ENCODE assay signal across 8 cellular contexts in the genomic region with DNA sequence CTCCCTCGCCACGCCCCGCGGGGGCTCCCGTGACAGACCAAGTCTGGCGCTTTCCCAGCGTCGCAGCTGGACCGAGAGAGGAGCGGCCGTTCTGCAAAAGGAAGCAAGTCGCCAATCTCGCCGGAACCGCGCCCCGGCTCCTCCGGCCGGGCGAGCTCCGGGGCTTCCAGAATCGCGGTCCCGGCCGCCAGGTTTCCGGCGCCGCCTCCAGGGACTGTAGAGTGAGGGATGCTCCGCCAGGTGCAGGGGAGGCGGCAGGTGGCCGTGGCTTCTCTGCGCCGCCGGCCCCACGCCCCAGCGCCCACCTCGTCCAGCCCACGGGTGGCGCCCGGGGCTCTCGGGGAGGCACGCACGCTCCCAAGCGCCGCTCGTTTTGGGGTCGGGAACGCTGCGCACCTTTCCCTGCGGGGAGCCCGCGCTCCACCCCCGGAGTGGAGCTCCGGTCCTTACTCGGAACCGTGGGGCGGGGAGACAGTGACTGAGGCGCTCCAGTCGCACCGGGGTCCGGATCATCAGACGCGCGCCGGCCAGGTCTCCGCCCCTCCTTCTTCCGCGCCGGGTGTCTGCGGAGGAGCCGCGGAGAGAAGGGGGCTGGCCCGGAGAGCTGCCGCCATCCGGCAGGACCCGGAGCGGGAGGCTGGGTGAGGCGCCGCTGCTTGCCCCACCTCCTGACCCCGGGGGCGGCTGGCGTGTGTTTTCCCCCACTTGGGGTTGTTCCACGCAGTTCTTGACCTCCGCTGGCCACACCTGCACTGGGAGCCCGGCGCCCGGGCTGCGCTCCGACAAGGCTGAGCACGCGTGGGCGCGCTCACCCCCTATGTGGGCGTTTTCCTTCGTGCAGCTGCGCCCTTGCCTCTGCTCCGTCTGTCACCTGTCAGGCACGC. TPM values are rescaled to one million over a fixed set of nuclear protein-coding genes. Genes with fewer than 3 reads are reported as not detected.
DNase-seq lines count a peak whose midpoint lies in the region; ATAC-seq and TF ChIP-seq lines count a peak whose summit lies in the region.

A gene with protein sequence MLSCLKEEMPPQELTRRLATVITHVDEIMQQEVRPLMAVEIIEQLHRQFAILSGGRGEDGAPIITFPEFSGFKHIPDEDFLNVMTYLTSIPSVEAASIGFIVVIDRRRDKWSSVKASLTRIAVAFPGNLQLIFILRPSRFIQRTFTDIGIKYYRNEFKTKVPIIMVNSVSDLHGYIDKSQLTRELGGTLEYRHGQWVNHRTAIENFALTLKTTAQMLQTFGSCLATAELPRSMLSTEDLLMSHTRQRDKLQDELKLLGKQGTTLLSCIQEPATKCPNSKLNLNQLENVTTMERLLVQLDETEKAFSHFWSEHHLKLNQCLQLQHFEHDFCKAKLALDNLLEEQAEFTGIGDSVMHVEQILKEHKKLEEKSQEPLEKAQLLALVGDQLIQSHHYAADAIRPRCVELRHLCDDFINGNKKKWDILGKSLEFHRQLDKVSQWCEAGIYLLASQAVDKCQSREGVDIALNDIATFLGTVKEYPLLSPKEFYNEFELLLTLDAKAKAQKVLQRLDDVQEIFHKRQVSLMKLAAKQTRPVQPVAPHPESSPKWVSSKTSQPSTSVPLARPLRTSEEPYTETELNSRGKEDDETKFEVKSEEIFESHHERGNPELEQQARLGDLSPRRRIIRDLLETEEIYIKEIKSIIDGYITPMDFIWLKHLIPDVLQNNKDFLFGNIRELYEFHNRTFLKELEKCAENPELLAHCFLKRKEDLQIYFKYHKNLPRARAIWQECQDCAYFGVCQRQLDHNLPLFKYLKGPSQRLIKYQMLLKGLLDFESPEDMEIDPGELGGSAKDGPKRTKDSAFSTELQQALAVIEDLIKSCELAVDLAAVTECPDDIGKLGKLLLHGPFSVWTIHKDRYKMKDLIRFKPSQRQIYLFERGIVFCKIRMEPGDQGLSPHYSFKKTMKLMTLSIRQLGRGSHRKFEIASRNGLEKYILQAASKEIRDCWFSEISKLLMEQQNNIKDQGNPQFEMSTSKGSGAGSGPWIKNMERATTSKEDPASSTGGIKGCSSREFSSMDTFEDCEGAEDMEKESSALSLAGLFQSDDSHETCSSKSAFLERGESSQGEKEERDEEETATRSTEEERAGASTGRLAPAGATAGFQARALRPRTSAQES (minus strand): TSS at position 480 of the 884 bp plus-strand sequence. CDS start 642 bp downstream, outside the sequence.

- H3K4me3 ChIP-seq in AG04449 (ENCODE audit: low read depth, low read length) (peak within 1 kb of the TSS; percentile 55), OCI-LY3 (ENCODE audit: low read length) (peak within 1 kb of the TSS; percentile 79), fibroblast of the aortic adventitia (ENCODE audit: low read depth, low read length) (peak within 1 kb of the TSS; percentile 68), neural cell (ENCODE audit: low read length) (peak within 1 kb of the TSS; percentile 96)

- H3K79me2 ChIP-seq in OCI-LY3 (ENCODE audit: low read length) (no peaks in the 10 kb centered on the region), neural cell (replicated peaks; ENCODE audit: insufficient read depth, low read length) (no peaks in the 10 kb centered on the region)

- DNase-seq in AG04449 (ENCODE audit: low read depth, low spot score) (no peak), fibroblast of the aortic adventitia (ENCODE audit: low read depth) (peak; percentile 27)

- H3K4me1 ChIP-seq in OCI-LY3 (ENCODE audit: low read length): peaks cover 21% of the 10 kb centered on the region

- H3K4me2 ChIP-seq in OCI-LY3 (ENCODE audit: low read length) (peak within 1 kb of the TSS; percentile 99), neural cell (ENCODE audit: low read length) (peak within 1 kb of the TSS; percentile 97)

- TF ChIP-seq CTCF in AG04449 (IDR thresholded peaks at IDR 0.05; ENCODE audit: insufficient read depth, low read length, missing control alignments) (no peak), OCI-LY3 (IDR thresholded peaks at IDR 0.05; ENCODE audit: low read depth, low read length) (no peak), fibroblast of the aortic adventitia (IDR thresholded peaks at IDR 0.05; ENCODE audit: insufficient read depth, low read length) (no peak), neural cell (IDR thresholded peaks at IDR 0.05; ENCODE audit: poor library complexity, severe bottlenecking) (no peak)

- peak; percentile 14 for TF ChIP-seq EP300 in neural cell (conservative IDR thresholded peaks at IDR 0.05; ENCODE audit: poor library complexity, severe bottlenecking)

- peaks cover 5% of the 10 kb centered on the region for H3F3A ChIP-seq in neural cell (ENCODE audit: insufficient read depth, low read length, poor library complexity, severe bottlenecking)

- H3K36me3 ChIP-seq in OCI-LY3 (replicated peaks; ENCODE audit: low read depth, low read length) (no peaks in the 10 kb centered on the region), neural cell (ENCODE audit: insufficient read depth, low read length) (no peaks in the 10 kb centered on the region)

- H3K9ac ChIP-seq in OCI-LY3 (ENCODE audit: low read length) (peak within 1 kb of the TSS; percentile 63), neural cell (ENCODE audit: low read length) (peak within 1 kb of the TSS; percentile 73)

- H3K9me2 ChIP-seq in neural cell (ENCODE audit: insufficient read depth, low read length): no peaks in the 10 kb centered on the region

- H3K4me1 Mint-ChIP-seq in activated T-helper 17 cell treated with anti-CD3 and anti-CD28 coated beads, Interleukin-2, amount 50 U/mL, for 72 hours: peaks cover 47% of the 10 kb centered on the region
- peaks cover 44% of the 10 kb centered on the region for H3K4me1 Mint-ChIP-seq in stimulated activated naive CD8-positive, alpha-beta T cell treated with anti-CD3 and anti-CD28 coated beads, Interleukin-15, Interleukin-2, amounts not matched to agents 100 ng/mL and 50 ng/mL, for 24 hours (ENCODE audit: low read depth)

- peak; percentile 15 for TF ChIP-seq RAD21 in neural cell (conservative IDR thresholded peaks at IDR 0.05)

- CTCF ChIA-PET in AG04449 (lab: Yijun Ruan, JAX): interaction anchor here (1.2 kb wide), 1 partner anchor 244 kb away, joined by 3 read pairs; no protein-coding TSS in a partner anchor

- H3K9me3 Mint-ChIP-seq in activated T-helper 17 cell treated with anti-CD3 and anti-CD28 coated beads, Interleukin-2, amount 50 U/mL, for 72 hours: no peaks in the 10 kb centered on the region
- no peaks in the 10 kb centered on the region for H3K9me3 Mint-ChIP-seq in stimulated activated naive CD8-positive, alpha-beta T cell treated with anti-CD3 and anti-CD28 coated beads, Interleukin-15, Interleukin-2, amounts not matched to agents 100 ng/mL and 50 ng/mL, for 24 hours

- H3K36me3 Mint-ChIP-seq in activated T-helper 17 cell treated with anti-CD3 and anti-CD28 coated beads, Interleukin-2, amount 50 U/mL, for 72 hours (ENCODE audit: low read depth): no peaks in the 10 kb centered on the region
- no peaks in the 10 kb centered on the region for H3K36me3 Mint-ChIP-seq in stimulated activated naive CD8-positive, alpha-beta T cell treated with anti-CD3 and anti-CD28 coated beads, Interleukin-15, Interleukin-2, amounts not matched to agents 100 ng/mL and 50 ng/mL, for 24 hours (ENCODE audit: low read depth)

- no peaks in the 10 kb centered on the region for H3K9me3 ChIP-seq in OCI-LY3 (ENCODE audit: insufficient read depth, low read length)
- no peaks in the 10 kb centered on the region for H3K9me3 ChIP-seq in neural cell (ENCODE audit: low read length)

- peak within 1 kb of the TSS; percentile 93 for H3K27ac Mint-ChIP-seq in activated T-helper 17 cell treated with anti-CD3 and anti-CD28 coated beads, Interleukin-2, amount 50 U/mL, for 72 hours
- peak within 1 kb of the TSS; percentile 72 for H3K27ac Mint-ChIP-seq in stimulated activated naive CD8-positive, alpha-beta T cell treated with anti-CD3 and anti-CD28 coated beads, Interleukin-15, Interleukin-2, amounts not matched to agents 100 ng/mL and 50 ng/mL, for 24 hours

- POLR2A ChIA-PET in AG04449 (lab: Yijun Ruan, JAX): no interaction called here

- H3K4me3 Mint-ChIP-seq in activated T-helper 17 cell treated with anti-CD3 and anti-CD28 coated beads, Interleukin-2, amount 50 U/mL, for 72 hours: peak within 1 kb of the TSS; percentile 88
- H3K4me3 Mint-ChIP-seq in stimulated activated naive CD8-positive, alpha-beta T cell treated with anti-CD3 and anti-CD28 coated beads, Interleukin-15, Interleukin-2, amounts not matched to agents 100 ng/mL and 50 ng/mL, for 24 hours: peak within 1 kb of the TSS; percentile 86

- ATAC-seq in GM19035 (IDR thresholded peaks at IDR 0.05; ENCODE audit: unreplicated experiment): peak; percentile 71
- peak; percentile 71 for ATAC-seq in HG03520 (IDR thresholded peaks at IDR 0.05; ENCODE audit: unreplicated experiment)
- ATAC-seq in activated T-helper 17 cell treated with anti-CD3 and anti-CD28 coated beads, Interleukin-2, amount 50 U/mL, for 72 hours (replicated peaks): peak; percentile 72

- no peaks in the 10 kb centered on the region for H3K27me3 Mint-ChIP-seq in activated T-helper 17 cell treated with anti-CD3 and anti-CD28 coated beads, Interleukin-2, amount 50 U/mL, for 72 hours
- peaks cover 22% of the 10 kb centered on the region for H3K27me3 Mint-ChIP-seq in stimulated activated naive CD8-positive, alpha-beta T cell treated with anti-CD3 and anti-CD28 coated beads, Interleukin-15, Interleukin-2, amounts not matched to agents 100 ng/mL and 50 ng/mL, for 24 hours

- H4K20me1 ChIP-seq in OCI-LY3 (ENCODE audit: insufficient read depth, low read length) (no peaks in the 10 kb centered on the region), neural cell (ENCODE audit: insufficient read depth) (no peaks in the 10 kb centered on the region)

- H3K27me3 ChIP-seq in OCI-LY3 (ENCODE audit: low read depth, low read length) (peaks cover 21% of the 10 kb centered on the region), neural cell (ENCODE audit: insufficient read depth, low read depth, low read length) (peaks cover 15% of the 10 kb centered on the region)

- H3K27ac ChIP-seq in OCI-LY3 (ENCODE audit: low read length) (no peak within 1 kb of the TSS), neural cell (ENCODE audit: low read length) (peak within 1 kb of the TSS; percentile 47)

- peak within 1 kb of the TSS; percentile 81 for H2AFZ ChIP-seq in OCI-LY3 (ENCODE audit: low read depth, low read length)
- H2AFZ ChIP-seq in neural cell (ENCODE audit: low read depth, low read length): peak within 1 kb of the TSS; percentile 73

TF ChIP-seq in neural cell, 6 proteins besides CTCF, POLR2A, EP300 and RAD21 (continues in another document):
- TF ChIP-seq TAF1 (IDR thresholded peaks at IDR 0.05; ENCODE audit: low read depth) (peak; percentile 43), MXI1 (conservative IDR thresholded peaks at IDR 0.05; ENCODE audit: poor library complexity, severe bottlenecking) (peak; percentile 68), SMC3 (conservative IDR thresholded peaks at IDR 0.05; ENCODE audit: poor library complexity) (no peak), POLR2AphosphoS5 (IDR thresholded peaks at IDR 0.05) (peak; percentile 13)

RNA-seq across cellular contexts. Expression of the gene that starts here (rescaled TPM):
- 1 to 10 TPM; 9.0 to 10.0 TPM for total RNA-seq in activated T-helper 17 cell treated with anti-CD3 and anti-CD28 coated beads, Interleukin-2, amount 50 U/mL, for 72 hours
- total RNA-seq in fibroblast of the aortic adventitia (ENCODE audit: low replicate concordance): 0.09 TPM in 1 of 2 replicates, not detected in the other
- 9.3 and 10.0 TPM in 2 replicates for polyA plus RNA-seq in neural cell
- 45.7 and 48.2 TPM in 2 replicates for polyA minus RNA-seq in neural cell

Comparison
In these comparisons a context has a peak if more than half of its experiments do, and no peak if none do; other contexts are left out.
1. Peak in DNase-seq and H3K4me3 ChIP-seq in fibroblast of the aortic adventitia; RNA of the gene not detected or under 1 TPM.